ENCODE assay signal across 1 cellular context in the genomic region with DNA sequence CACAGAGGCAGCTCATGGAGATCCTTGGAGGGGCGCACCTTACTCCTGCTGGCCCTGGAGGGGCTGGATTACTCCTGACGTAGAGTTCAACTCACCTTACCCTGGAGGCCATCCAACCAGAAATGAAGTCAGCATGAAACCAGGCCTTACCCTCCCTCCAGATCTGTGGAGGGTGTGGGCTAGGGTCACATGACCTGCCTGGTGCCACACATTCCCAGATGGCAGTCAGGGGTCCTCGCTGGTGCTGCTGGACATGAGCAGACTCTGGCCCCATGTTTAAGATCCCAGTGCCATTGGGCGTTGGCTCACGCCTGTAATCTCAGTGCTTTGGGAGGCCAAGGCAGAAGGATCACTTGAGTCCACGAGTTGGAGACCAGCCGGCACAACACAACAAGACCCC.
A peak's percentile ranks its signal among the peaks of the same experiment; 100 is the strongest.
TF ChIP-seq lines count a peak whose summit lies in the region.

No MANE protein-coding gene starts in this region.

TF ChIP-seq in H1, 55 proteins besides CTCF, POLR2A, EP300 and RAD21:
- TF ChIP-seq, protein P1, sequence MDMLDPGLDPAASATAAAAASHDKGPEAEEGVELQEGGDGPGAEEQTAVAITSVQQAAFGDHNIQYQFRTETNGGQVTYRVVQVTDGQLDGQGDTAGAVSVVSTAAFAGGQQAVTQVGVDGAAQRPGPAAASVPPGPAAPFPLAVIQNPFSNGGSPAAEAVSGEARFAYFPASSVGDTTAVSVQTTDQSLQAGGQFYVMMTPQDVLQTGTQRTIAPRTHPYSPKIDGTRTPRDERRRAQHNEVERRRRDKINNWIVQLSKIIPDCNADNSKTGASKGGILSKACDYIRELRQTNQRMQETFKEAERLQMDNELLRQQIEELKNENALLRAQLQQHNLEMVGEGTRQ (IDR thresholded peaks at IDR 0.05; ENCODE audit: low read length): 0 out of 2 replicates have a peak, but pooled peaks have one; percentile 8
- no peak for TF ChIP-seq SP1 (IDR thresholded peaks at IDR 0.05; ENCODE audit: low read depth, low read length)
